8 cellular contexts compared by ENCODE assay signal in the genomic region with DNA sequence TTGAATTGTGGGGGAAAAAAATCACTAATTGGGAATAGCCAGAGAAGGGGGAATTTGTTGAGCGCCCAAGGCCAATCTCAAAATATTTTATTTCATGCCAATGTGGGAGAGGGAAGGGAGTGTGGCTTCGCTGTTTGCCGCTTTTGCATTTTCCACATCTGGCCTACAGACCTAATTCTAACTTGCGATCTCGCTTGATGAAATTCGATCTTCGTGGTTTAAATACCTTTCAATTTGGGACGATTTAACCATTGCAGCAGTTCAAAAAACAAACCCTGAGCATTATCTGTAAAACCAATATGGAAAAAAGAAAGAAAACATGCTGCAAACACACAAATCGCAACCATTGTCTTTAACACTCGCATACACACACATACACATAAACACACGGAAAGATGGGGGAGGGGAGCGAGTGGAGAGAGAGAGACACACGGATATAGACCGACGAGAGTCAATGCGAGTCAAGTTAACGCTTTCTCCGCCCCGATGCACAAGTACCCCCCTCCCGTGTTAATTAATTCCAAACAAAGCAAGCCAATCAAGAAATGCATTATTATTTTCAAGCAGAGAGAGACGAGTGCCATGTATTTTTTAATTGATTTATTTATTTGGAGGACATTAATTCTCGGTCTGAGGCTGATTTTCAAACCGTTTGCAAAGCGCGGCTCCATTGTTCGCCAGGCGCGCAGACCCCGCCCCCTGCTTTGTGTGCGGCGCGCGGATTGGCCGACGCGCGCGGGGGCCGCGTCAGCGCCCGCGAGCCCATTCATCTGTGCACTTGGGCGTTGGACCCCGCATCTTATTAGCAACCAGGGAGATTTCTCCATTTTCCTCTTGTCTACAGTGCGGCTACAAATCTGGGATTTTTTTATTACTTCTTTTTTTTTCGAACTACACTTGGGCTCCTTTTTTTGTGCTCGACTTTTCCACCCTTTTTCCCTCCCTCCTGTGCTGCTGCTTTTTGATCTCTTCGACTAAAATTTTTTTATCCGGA. TPM values are rescaled to one million over a fixed set of nuclear protein-coding genes. Genes with fewer than 3 reads are reported as not detected.
A peak's percentile ranks its signal among the peaks of the same experiment; 100 is the strongest.
DNase-seq lines count a peak whose midpoint lies in the region; ATAC-seq, FAIRE-seq and TF ChIP-seq lines count a peak whose summit lies in the region.

MARCKS (plus strand) TSS at position 775 of the 994 bp plus-strand sequence. CDS start 401 bp downstream, outside the sequence.

- CTCF ChIA-PET in A549 (lab: Yijun Ruan, JAX) = no interaction called here

- no peak for FAIRE-seq in A549 (lab: Jason Lieb, UNC)
- FAIRE-seq in GM12891 (lab: Jason Lieb, UNC) = no peak

- peak within 1 kb of the TSS; percentile 95 to 99 for H3K27ac ChIP-seq in A549

- TF ChIP-seq POLR2A in A549 (IDR thresholded peaks at IDR 0.05; ENCODE audit: low read length) (no peak), GM12891 (IDR thresholded peaks at IDR 0.05; ENCODE audit: low read depth, low read length) (peak; percentile 83)

- no peak for TF ChIP-seq CTCF in A549 (IDR thresholded peaks at IDR 0.05)
- no peak for TF ChIP-seq CTCF in choroid plexus epithelial cell (conservative IDR thresholded peaks at IDR 0.05; ENCODE audit: low read depth, low read length)

- 0 out of 5 replicates have a peak, but pooled peaks of 1 of the 2 experiments have one; percentile 16 for TF ChIP-seq RAD21 in A549 (conservative IDR thresholded peaks at IDR 0.05 in 1 of 2, IDR thresholded peaks at IDR 0.05 in 1 of 2)

- no peaks in the 10 kb centered on the region for H3K9me3 ChIP-seq in A549
- no peaks in the 10 kb centered on the region for H3K9me3 ChIP-seq in skeletal muscle satellite cell (replicated peaks; ENCODE audit: low read length)

- peak within 1 kb of the TSS; percentile 98 for H3K4me3 ChIP-seq in A549
- peak within 1 kb of the TSS; percentile 99 for H3K4me3 ChIP-seq in choroid plexus epithelial cell (ENCODE audit: low read depth, low read length)
- peak within 1 kb of the TSS; percentile 91 for H3K4me3 ChIP-seq in skeletal muscle satellite cell (ENCODE audit: low read length)

- POLR2A ChIA-PET in A549 (lab: Yijun Ruan, JAX) = interaction anchor here (0.7 to 1.5 kb wide), 2 partner anchors 214 to 224 kb away, joined by 3 to 13 read pairs; no protein-coding TSS in a partner anchor

- 2% methylated on average over 49 of the region's 50 CpGs for WGBS in A549 (ENCODE audit: missing lambda C conversion rate)

- peak within 1 kb of the TSS; percentile 100 for H3K9ac ChIP-seq in skeletal muscle satellite cell (ENCODE audit: low read depth, low read length)

- H3K4me1 ChIP-seq in A549 (peaks cover 9% of the 10 kb centered on the region; the same call in 2 of the 3 replicates), skeletal muscle satellite cell (ENCODE audit: control insufficient read depth, insufficient read depth, low read length) (peaks cover 13% of the 10 kb centered on the region)

- peak; percentile 47 to 70 for ATAC-seq in A549
- peak; percentile 37 for ATAC-seq in HG02623 (IDR thresholded peaks at IDR 0.05; ENCODE audit: unreplicated experiment)
- peak; percentile 61 for ATAC-seq in SK-N-SH treated with all-trans-retinoic acid at 6 μM for 48 hours

- DNase-seq in A549 (ENCODE audit: low read depth in 1 of 2, low spot score in 1 of 2) (peak; percentile 50 to 80), GM12891 (ENCODE audit: insufficient read length, low spot score) (no peak), NCI-H128 (lab: John Stamatoyannopoulos, UW; ENCODE audit: unreplicated experiment) (peak; percentile 85), choroid plexus epithelial cell (ENCODE audit: low read depth) (peak; percentile 96), iris pigment epithelial cell (ENCODE audit: low read depth) (peak; percentile 95)

- no peak for TF ChIP-seq EP300 in A549 (IDR thresholded peaks at IDR 0.05)

- no peaks in the 10 kb centered on the region for H3K27me3 ChIP-seq in skeletal muscle satellite cell (ENCODE audit: control insufficient read depth, insufficient read depth, low read length)

- H3K36me3 ChIP-seq in skeletal muscle satellite cell (ENCODE audit: insufficient read depth, low read length) = peaks cover 12% of the 10 kb centered on the region

- H3K4me2 ChIP-seq in A549 = peak within 1 kb of the TSS; percentile 90
- peak within 1 kb of the TSS; percentile 91 for H3K4me2 ChIP-seq in skeletal muscle satellite cell (ENCODE audit: low read length)

TF ChIP-seq in A549, 52 proteins besides CTCF, POLR2A, EP300 and RAD21 (continues in another document):
- no peak for TF ChIP-seq EHMT2 (IDR thresholded peaks at IDR 0.05; ENCODE audit: low read depth)
- TF ChIP-seq FOSB (CRISPR knock-in tag; IDR thresholded peaks at IDR 0.05) = no peak
- peak; percentile 13; the same call in 1 of the 2 replicates for TF ChIP-seq E2F6 (IDR thresholded peaks at IDR 0.05; ENCODE audit: borderline replicate concordance, low read depth)
- TF ChIP-seq JUN (IDR thresholded peaks at IDR 0.05) = peak in 1 of 2 experiments; percentile 23; a peak in 1 of 5 replicates
- TF ChIP-seq MAX (IDR thresholded peaks at IDR 0.05) = peak; percentile 43; the same call in 1 of the 2 replicates

TF ChIP-seq in GM12891, 5 proteins besides CTCF, POLR2A, EP300 and RAD21:
- TF ChIP-seq TAF1 (IDR thresholded peaks at IDR 0.05; ENCODE audit: low read depth, low read length) = peak; percentile 93
- peak; percentile 64; the same call in 1 of the 2 replicates for TF ChIP-seq POU2F2 (IDR thresholded peaks at IDR 0.05; ENCODE audit: low read depth, low read length)
- TF ChIP-seq SPI1 (IDR thresholded peaks at IDR 0.05; ENCODE audit: low read depth, low read length) = no peak
- peak; percentile 86 for TF ChIP-seq POLR2AphosphoS5 (IDR thresholded peaks at IDR 0.05; ENCODE audit: low read depth, low read length)
- no peak for TF ChIP-seq PAX5 (IDR thresholded peaks at IDR 0.05; ENCODE audit: insufficient read depth, low read length, severe bottlenecking)

TF ChIP-seq in SK-N-SH treated with all-trans-retinoic acid at 6 μM for 48 hours, 23 proteins besides CTCF, POLR2A, EP300 and RAD21:
- TF ChIP-seq CSDC2 (CRISPR knock-in tag; IDR thresholded peaks at IDR 0.05) (0 out of 2 replicates have a peak, but pooled peaks have one; percentile 9), TSHZ2 (CRISPR knock-in tag; IDR thresholded peaks at IDR 0.05) (0 out of 2 replicates have a peak, but pooled peaks have one; percentile 30), TCF4 (CRISPR knock-in tag; IDR thresholded peaks at IDR 0.05; ENCODE audit: borderline replicate concordance) (0 out of 2 replicates have a peak, but pooled peaks have one; percentile 30), ZNF70 (CRISPR knock-in tag; IDR thresholded peaks at IDR 0.05) (no peak), GLIS3 (CRISPR knock-in tag; IDR thresholded peaks at IDR 0.05) (0 out of 2 replicates have a peak, but pooled peaks have one; percentile 9)

RNA-seq across cellular contexts. Expression of gene MARCKS, which starts in this region (rescaled TPM):
- 28.2 and 39.4 TPM in 2 replicates for polyA plus RNA-seq in A549 (2011; rRNA removed)
- polyA plus RNA-seq in A549 (2012; cell fraction: cytosol; rRNA removed) = 7.2 and 9.1 TPM in 2 replicates
- 13.3 and 13.9 TPM in 2 replicates for polyA plus RNA-seq in A549 (2012; cell fraction: nucleus; rRNA removed)
- 20.2 to 26.3 TPM (median 21.2 TPM) in 3 replicates for polyA plus RNA-seq in A549 (2017; fragmentation: RNase III; extraction: RNeasy Plus Mini Kit Qiagen cat#74134 plus additional on column Dnase treatment)
- polyA minus RNA-seq in A549 (2011; rRNA and poly(A)+ RNA removed) = 9.8 TPM in 2 replicates
- 41.6 TPM for polyA plus RNA-seq in GM12891 (2012; ENCODE audit: low read depth, missing spikeins)
- 51.7 and 70.3 TPM in 2 replicates for total RNA-seq in skeletal muscle satellite cell (2012; rRNA removed)
